5 cellular contexts compared by ENCODE assay signal in genomic region chr2:235479604-235480003, GRCh38.
"Had no signal": no experiment of that assay in that cellular context is flagged by ENCODE, and none has a peak within 500 bp of the region (broad histone marks: within the 10 kb centered on the region; RNA-seq: fewer than 3 reads in every experiment).

No MANE protein-coding gene starts in this region.

- H3K4me1 Mint-ChIP-seq: GM23338, H9 had no signal

- H3K4me2 ChIP-seq: GM23338 had no signal

- DNase-seq: H9, HCEC 1CT, IMR-90 had no signal

- H3K4me3 ChIP-seq: GM23338, K562 had no signal

- ATAC-seq: GM23338, K562 had no signal

- H2AFZ ChIP-seq: GM23338 had no signal

- H3K4me3 Mint-ChIP-seq: GM23338, H9 had no signal

- H3K9me3 Mint-ChIP-seq: GM23338 had no signal

- H3K27ac Mint-ChIP-seq: GM23338, H9 had no signal
